Comparison of ENCODE assay signal across 10 cellular contexts in genomic region chr1:220378571-220379302, GRCh38.
"Had no signal": no experiment of that assay in that cellular context is flagged by ENCODE, and none has a peak within 500 bp of the region (broad histone marks: within the 10 kb centered on the region; RNA-seq: fewer than 3 reads in every experiment).

No MANE protein-coding gene starts in this region.

- DNase-seq: activated CD4-positive, CD25-positive, alpha-beta regulatory T cell treated with anti-CD3 and anti-CD28 coated beads, Interleukin-2, amount 50 U/mL, for 72 hours; activated naive CD4-positive, alpha-beta T cell; erythroblast; mammary epithelial cell; naive B cell; pancreas; T-helper 9 cell; thyroid gland had no signal

- H3K4me1 ChIP-seq: ascending aorta, pancreas, thyroid gland had no signal

- H3K27me3 ChIP-seq: ascending aorta, pancreas, thyroid gland had no signal

- H3K9me3 ChIP-seq: ascending aorta, pancreas, thyroid gland had no signal

- H3K27ac ChIP-seq: ascending aorta, pancreas, thyroid gland had no signal

- H3K4me3 ChIP-seq: ascending aorta, pancreas, thyroid gland had no signal

- H3K36me3 ChIP-seq: ascending aorta, pancreas, thyroid gland had no signal

- ATAC-seq: pancreas; stimulated activated effector memory CD8-positive, alpha-beta T cell treated with anti-CD3 and anti-CD28 coated beads, Interleukin-12 subunit alpha, Interleukin-12 subunit beta, amount 100 ng/mL, for 72 hours had no signal
